In the genomic region with DNA sequence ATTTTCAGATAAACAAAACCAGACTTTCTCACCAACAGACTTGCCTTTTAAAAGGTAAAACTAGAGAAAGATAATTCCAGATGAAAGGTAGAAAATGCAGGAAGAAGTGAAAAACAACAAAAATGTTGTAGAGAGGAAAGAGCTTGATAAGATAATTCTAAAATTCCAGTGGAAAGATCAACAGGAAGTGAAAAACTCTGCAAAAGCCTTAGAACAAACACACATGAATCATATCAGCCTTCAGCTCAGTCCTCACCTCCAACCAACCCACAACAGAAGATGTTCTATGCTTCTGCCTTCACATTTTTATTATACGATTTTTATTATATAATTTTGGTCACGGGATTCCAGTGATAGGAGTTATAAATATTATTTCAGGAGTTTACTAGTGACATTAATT, we compare ENCODE assay signal across 17 cellular contexts. TPM values are rescaled to one million over a fixed set of nuclear protein-coding genes. Genes with fewer than 3 reads are reported as not detected.
A peak's percentile ranks its signal among the peaks of the same experiment; 100 is the strongest.
DNase-seq lines count a peak whose midpoint lies in the region; ATAC-seq, FAIRE-seq and TF ChIP-seq lines count a peak whose summit lies in the region.
"Had no signal": no experiment of that assay in that cellular context is flagged by ENCODE, and none has a peak within 500 bp of the region (broad histone marks: within the 10 kb centered on the region; RNA-seq: fewer than 3 reads in every experiment).

No MANE protein-coding gene starts in this region.

- TF ChIP-seq CTCF in A549 (IDR thresholded peaks at IDR 0.05) (no peak), hepatocyte (IDR thresholded peaks at IDR 0.05; ENCODE audit: poor library complexity) (no peak)

- peaks cover 55% of the 10 kb centered on the region for H3K4me1 ChIP-seq in A549
- peaks cover 6% of the 10 kb centered on the region for H3K4me1 ChIP-seq in hepatocyte (ENCODE audit: insufficient read depth)

- no peaks in the 10 kb centered on the region for H3K9me3 Mint-ChIP-seq in activated CD8-positive, alpha-beta T cell treated with anti-CD3 and anti-CD28 coated beads, Interleukin-2, amount 10 ng/mL, durations not matched to agents 7 days and 5 days (ENCODE audit: insufficient read depth)

- TF ChIP-seq POLR2A in A549 (IDR thresholded peaks at IDR 0.05; ENCODE audit: low read length), result no peak

- POLR2A ChIA-PET in A549 (lab: Yijun Ruan, JAX), result interaction anchor here (1.1 to 5.7 kb wide), 3 partner anchors 10 to 57 kb away, joined by 3 to 53 read pairs (median 3); a partner anchor contains a TSS
- POLR2A ChIA-PET in activated CD8-positive, alpha-beta T cell treated with anti-CD3 and anti-CD28 coated beads, Interleukin-2, amount 10 ng/mL, durations not matched to agents 7 days and 5 days (lab: Charles Lee), result interaction anchor here (0.8 to 2.7 kb wide), 2 partner anchors 9 to 57 kb away, joined by 3 to 28 read pairs; a partner anchor contains a TSS
- POLR2A ChIA-PET in HEK293T (lab: Yijun Ruan, JAX), result interaction anchor here (1.0 to 2.5 kb wide), 3 partner anchors 8 to 56 kb away, joined by 3 to 36 read pairs (median 4); a partner anchor contains a TSS

- H3K36me3 ChIP-seq in hepatocyte (replicated peaks; ENCODE audit: insufficient read depth, low read depth), result no peaks in the 10 kb centered on the region
- H3K36me3 ChIP-seq: upper lobe of right lung had no signal

- CTCF ChIA-PET in A549 (lab: Yijun Ruan, JAX), result interaction anchor here (0.9 to 1.5 kb wide), 4 partner anchors 10 to 77 kb away, joined by 3 to 5 read pairs (median 3); no protein-coding TSS in a partner anchor
- CTCF ChIA-PET in activated CD8-positive, alpha-beta T cell treated with anti-CD3 and anti-CD28 coated beads, Interleukin-2, amount 10 ng/mL, durations not matched to agents 7 days and 5 days (lab: Charles Lee), result interaction anchor here (0.7 to 1.8 kb wide), 10 partner anchors 10 to 87 kb away, joined by 3 to 8 read pairs (median 3); no protein-coding TSS in a partner anchor
- CTCF ChIA-PET in HEK293T (lab: Yijun Ruan, JAX), result interaction anchor here (0.7 to 1.4 kb wide), 2 partner anchors 60 to 266 kb away, joined by 3 to 5 read pairs; no protein-coding TSS in a partner anchor

- TF ChIP-seq RAD21 in A549 (conservative IDR thresholded peaks at IDR 0.05 in 1 of 2, IDR thresholded peaks at IDR 0.05 in 1 of 2), result no peak

- no peak overlapping the region for H3K4me3 Mint-ChIP-seq in activated CD8-positive, alpha-beta T cell treated with anti-CD3 and anti-CD28 coated beads, Interleukin-2, amount 10 ng/mL, durations not matched to agents 7 days and 5 days
- H3K4me3 Mint-ChIP-seq: WTC11 had no signal

- no peaks in the 10 kb centered on the region for H3K27me3 Mint-ChIP-seq in activated CD8-positive, alpha-beta T cell treated with anti-CD3 and anti-CD28 coated beads, Interleukin-2, amount 10 ng/mL, durations not matched to agents 7 days and 5 days (ENCODE audit: low read depth)

- TF ChIP-seq EP300 in A549 (IDR thresholded peaks at IDR 0.05), result no peak

- FAIRE-seq in A549 (lab: Jason Lieb, UNC) (no peak), GM18507 (lab: Jason Lieb, UNC) (peak; percentile 56)

- H3K27ac Mint-ChIP-seq in activated CD8-positive, alpha-beta T cell treated with anti-CD3 and anti-CD28 coated beads, Interleukin-2, amount 10 ng/mL, durations not matched to agents 7 days and 5 days, result peak overlapping the region; percentile 58
- H3K27ac Mint-ChIP-seq: WTC11 had no signal

- no peaks in the 10 kb centered on the region for H3K79me2 ChIP-seq in hepatocyte

- H3K4me3 ChIP-seq in A549, result no peak overlapping the region
- H3K4me3 ChIP-seq in hepatocyte, result no peak overlapping the region
- H3K4me3 ChIP-seq: upper lobe of right lung had no signal

- H2AFZ ChIP-seq in hepatocyte, result no peak overlapping the region

- 0% methylated on average over 2 of the region's 2 CpGs for WGBS in A549 (ENCODE audit: missing lambda C conversion rate)
- 72% methylated on average over 2 of the region's 2 CpGs for WGBS in hepatocyte (ENCODE audit: low lambda C conversion rate, missing lambda C conversion rate)

- H3K4me2 ChIP-seq in A549, result peak overlapping the region; percentile 80
- no peak overlapping the region for H3K4me2 ChIP-seq in hepatocyte

- no peaks in the 10 kb centered on the region for H3K9me3 ChIP-seq in A549
- no peaks in the 10 kb centered on the region for H3K9me3 ChIP-seq in hepatocyte (ENCODE audit: low read depth)
- H3K9me3 ChIP-seq: upper lobe of right lung had no signal

- H3K9me2 ChIP-seq in hepatocyte (replicated peaks; ENCODE audit: insufficient read depth), result no peaks in the 10 kb centered on the region

- H3K36me3 Mint-ChIP-seq in activated CD8-positive, alpha-beta T cell treated with anti-CD3 and anti-CD28 coated beads, Interleukin-2, amount 10 ng/mL, durations not matched to agents 7 days and 5 days (ENCODE audit: low read depth), result no peaks in the 10 kb centered on the region

- H4K20me1 ChIP-seq in hepatocyte (ENCODE audit: insufficient read depth, poor library complexity, severe bottlenecking), result no peaks in the 10 kb centered on the region

- H3K4me1 Mint-ChIP-seq in activated CD8-positive, alpha-beta T cell treated with anti-CD3 and anti-CD28 coated beads, Interleukin-2, amount 10 ng/mL, durations not matched to agents 7 days and 5 days (ENCODE audit: low read depth), result peaks cover 31% of the 10 kb centered on the region
- H3K4me1 Mint-ChIP-seq: WTC11 had no signal

- no peaks in the 10 kb centered on the region for H3K27me3 ChIP-seq in hepatocyte
- H3K27me3 ChIP-seq: upper lobe of right lung had no signal

- peak in 1 of 2 experiments; percentile 48; a peak in 3 of 6 replicates for ATAC-seq in A549
- peak; percentile 78 for ATAC-seq in activated CD8-positive, alpha-beta T cell treated with anti-CD3 and anti-CD28 coated beads, Interleukin-2, amount 10 ng/mL, durations not matched to agents 7 days and 5 days
- ATAC-seq in esophagus mucosa, result no peak
- ATAC-seq: right cardiac atrium, upper lobe of right lung, WTC11 had no signal

- peak overlapping the region; percentile 89 to 94 for H3K27ac ChIP-seq in A549
- H3K27ac ChIP-seq in hepatocyte, result peak overlapping the region; percentile 70
- H3K27ac ChIP-seq: C4-2B, upper lobe of right lung had no signal

- DNase-seq in A549 (ENCODE audit: low read depth in 1 of 2, low spot score in 1 of 2), result no peak
- DNase-seq in GM18507 (ENCODE audit: extremely low spot score, insufficient read length, low read depth), result no peak
- no peak for DNase-seq in activated CD8-positive, alpha-beta T cell treated with anti-CD3 and anti-CD28 coated beads, Interleukin-2, amount 10 ng/mL, durations not matched to agents 7 days and 5 days
- DNase-seq in hepatocyte (ENCODE audit: low spot score), result no peak
- no peak for DNase-seq in NCI-H187 treated with DMSO at 0.1 percent for 48 hours (lab: John Stamatoyannopoulos, UW)
- DNase-seq in effector CD8-positive, alpha-beta T cell (lab: John Stamatoyannopoulos, UW), result no peak
- no peak for DNase-seq in HEK293T (ENCODE audit: extremely low spot score)
- DNase-seq: activated effector memory CD4-positive, alpha-beta T cell treated with anti-CD3 and anti-CD28 coated beads, Interleukin-2, amount 50 U/mL, for 16 hours; GOT3; hippocampal formation; KG1; NCI-H226; upper lobe of right lung had no signal

TF ChIP-seq in A549, 52 proteins besides CTCF, POLR2A, EP300 and RAD21 (continues in another document):
- TF ChIP-seq JUN (IDR thresholded peaks at IDR 0.05) (no peak), RNF2 (IDR thresholded peaks at IDR 0.05; ENCODE audit: borderline replicate concordance, low read depth) (no peak)
- TF ChIP-seq, protein P1, sequence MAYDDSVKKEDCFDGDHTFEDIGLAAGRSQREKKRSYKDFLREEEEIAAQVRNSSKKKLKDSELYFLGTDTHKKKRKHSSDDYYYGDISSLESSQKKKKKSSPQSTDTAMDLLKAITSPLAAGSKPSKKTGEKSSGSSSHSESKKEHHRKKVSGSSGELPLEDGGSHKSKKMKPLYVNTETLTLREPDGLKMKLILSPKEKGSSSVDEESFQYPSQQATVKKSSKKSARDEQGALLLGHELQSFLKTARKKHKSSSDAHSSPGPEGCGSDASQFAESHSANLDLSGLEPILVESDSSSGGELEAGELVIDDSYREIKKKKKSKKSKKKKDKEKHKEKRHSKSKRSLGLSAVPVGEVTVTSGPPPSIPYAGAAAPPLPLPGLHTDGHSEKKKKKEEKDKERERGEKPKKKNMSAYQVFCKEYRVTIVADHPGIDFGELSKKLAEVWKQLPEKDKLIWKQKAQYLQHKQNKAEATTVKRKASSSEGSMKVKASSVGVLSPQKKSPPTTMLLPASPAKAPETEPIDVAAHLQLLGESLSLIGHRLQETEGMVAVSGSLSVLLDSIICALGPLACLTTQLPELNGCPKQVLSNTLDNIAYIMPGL (CRISPR knock-in tag; IDR thresholded peaks at IDR 0.05; ENCODE audit: borderline replicate concordance), result no peak

TF ChIP-seq in HEK293T, 16 proteins besides CTCF, POLR2A, EP300 and RAD21 (continues in another document):
- TF ChIP-seq BHLHE40 (IDR thresholded peaks at IDR 0.05; ENCODE audit: borderline replicate concordance) (no peak), SUZ12 (IDR thresholded peaks at IDR 0.05) (no peak), HDGF (IDR thresholded peaks at IDR 0.05; ENCODE audit: borderline replicate concordance) (no peak), NFRKB (IDR thresholded peaks at IDR 0.05) (no peak), CTBP1 (IDR thresholded peaks at IDR 0.05; ENCODE audit: borderline replicate concordance) (no peak), LEF1 (IDR thresholded peaks at IDR 0.05; ENCODE audit: borderline replicate concordance) (no peak), FOXM1 (IDR thresholded peaks at IDR 0.05; ENCODE audit: borderline replicate concordance) (no peak), ZNF384 (IDR thresholded peaks at IDR 0.05) (no peak), FOXK2 (IDR thresholded peaks at IDR 0.05) (no peak), L3MBTL2 (conservative IDR thresholded peaks at IDR 0.05) (no peak), SP1 (IDR thresholded peaks at IDR 0.05) (no peak)

RNA-seq across cellular contexts. Expression of a gene that starts 57.8 kb away (rescaled TPM):
- polyA plus RNA-seq in A549 (2011; rRNA removed) (65.3 and 72.5 TPM in 2 replicates), A549 (2017; fragmentation: RNase III; extraction: RNeasy Plus Mini Kit Qiagen cat#74134 plus additional on column Dnase treatment) (38.6 to 42.4 TPM (median 39.9 TPM) in 3 replicates), hepatocyte (229 and 299 TPM in 2 replicates)
- polyA plus RNA-seq in A549 (2012; cell fraction: cytosol; rRNA removed), result 120 and 125 TPM in 2 replicates
- polyA plus RNA-seq in A549 (2012; cell fraction: nucleus; rRNA removed), result 193 and 205 TPM in 2 replicates
- 42.7 and 50.1 TPM in 2 replicates for polyA minus RNA-seq in A549 (2011; rRNA and poly(A)+ RNA removed)
- total RNA-seq in activated CD8-positive, alpha-beta T cell treated with anti-CD3 and anti-CD28 coated beads, Interleukin-2, amount 10 ng/mL, durations not matched to agents 7 days and 5 days, result 10 to 100 TPM; 59.2 to 61.4 TPM
- total RNA-seq in hepatocyte (126 and 129 TPM in 2 replicates), esophagus mucosa (26.3 TPM)
